ENCODE assay signal across 27 cellular contexts in genomic region chr5:40660751-40661150, GRCh38.
"Had no signal": no experiment of that assay in that cellular context is flagged by ENCODE, and none has a peak within 500 bp of the region (broad histone marks: within the 10 kb centered on the region; RNA-seq: fewer than 3 reads in every experiment).

No MANE protein-coding gene starts in this region.

- H3K36me3 ChIP-seq: adrenal gland, colonic mucosa had no signal

- DNase-seq: activated CD4-positive, alpha-beta memory T cell treated with anti-CD3 and anti-CD28 coated beads for 36 hours; activated CD4-positive, alpha-beta T cell treated with anti-CD3 and anti-CD28 coated beads for 36 hours; activated CD4-positive, alpha-beta T cell treated with anti-CD3 and anti-CD28 coated beads, Interleukin-2, amount 10 ng/mL, durations not matched to agents 24 days and 14 days; activated CD4-positive, CD25-positive, alpha-beta regulatory T cell; activated CD4-positive, CD25-positive, alpha-beta regulatory T cell treated with anti-CD3 and anti-CD28 coated beads, Interleukin-2, amount 50 U/mL, for 72 hours; activated CD8-positive, alpha-beta memory T cell treated with anti-CD3 and anti-CD28 coated beads, Interleukin-2, amount 10 ng/mL, durations not matched to agents 7 days and 5 days; activated CD8-positive, alpha-beta memory T cell treated with anti-CD3 and anti-CD28 coated beads, Interleukin-2, amount 50 U/mL, for 4 hours; activated CD8-positive, alpha-beta T cell treated with anti-CD3 and anti-CD28 coated beads, Interleukin-2, amount 10 ng/mL, durations not matched to agents 7 days and 5 days; activated effector memory CD4-positive, alpha-beta T cell treated with anti-CD3 and anti-CD28 coated beads, Interleukin-2, amount 50 U/mL, for 16 hours; activated naive CD4-positive, alpha-beta T cell treated with anti-CD3 and anti-CD28 coated beads for 36 hours; activated naive CD8-positive, alpha-beta T cell treated with anti-CD3 and anti-CD28 coated beads for 36 hours; activated naive CD8-positive, alpha-beta T cell treated with anti-CD3 and anti-CD28 coated beads, Interleukin-2, amount 50 U/mL, for 24 hours; activated T-cell treated with anti-CD3 and anti-CD28 coated beads, Interleukin-2, amount 50 U/mL, for 1 hour; activated T-cell treated with anti-CD3 and anti-CD28 coated beads, Interleukin-2, amount 50 U/mL, for 48 hours; adrenal gland; amygdala; aorta; body of pancreas; caudate nucleus; colonic mucosa; dorsolateral prefrontal cortex; effector memory CD4-positive, alpha-beta T cell; endodermal cell; foreskin fibroblast; head of caudate nucleus; T-helper 17 cell had no signal

- H3K27ac ChIP-seq: adrenal gland, body of pancreas, colonic mucosa, dorsolateral prefrontal cortex had no signal

- H3K4me1 ChIP-seq: adrenal gland, body of pancreas, colonic mucosa had no signal

- ATAC-seq: activated CD4-positive, alpha-beta T cell treated with anti-CD3 and anti-CD28 coated beads for 36 hours; activated CD8-positive, alpha-beta memory T cell treated with anti-CD3 and anti-CD28 coated beads, Interleukin-2, amount 10 ng/mL, durations not matched to agents 7 days and 5 days; activated CD8-positive, alpha-beta T cell treated with anti-CD3 and anti-CD28 coated beads, Interleukin-2, amount 10 ng/mL, durations not matched to agents 7 days and 5 days; activated naive CD8-positive, alpha-beta T cell treated with anti-CD3 and anti-CD28 coated beads, Interleukin-2, amount 50 U/mL, for 24 hours; body of pancreas; esophagus mucosa; T-helper 17 cell had no signal

- H3K4me3 ChIP-seq: adrenal gland, body of pancreas, colonic mucosa, dorsolateral prefrontal cortex had no signal

- H3K27me3 ChIP-seq: adrenal gland, body of pancreas, colonic mucosa had no signal

- H3K9me3 ChIP-seq: adrenal gland, body of pancreas, colonic mucosa had no signal
